In genomic region chr6:139330841-139331500, GRCh38 we compare ENCODE assay signal across 20 cellular contexts.
"Had no signal": no experiment of that assay in that cellular context is flagged by ENCODE, and none has a peak within 500 bp of the region (broad histone marks: within the 10 kb centered on the region; RNA-seq: fewer than 3 reads in every experiment).

No MANE protein-coding gene starts in this region.

- ATAC-seq: activated T-helper 17 cell treated with anti-CD3 and anti-CD28 coated beads, Interleukin-2, amount 50 U/mL, for 72 hours; esophagus mucosa; gastroesophageal sphincter; naive thymus-derived CD4-positive, alpha-beta T cell; right cardiac atrium; stimulated activated effector memory CD8-positive, alpha-beta T cell treated with anti-CD3 and anti-CD28 coated beads, Interleukin-12 subunit alpha, Interleukin-12 subunit beta, amount 100 ng/mL, for 72 hours; WTC11 had no signal

- H3K27me3 Mint-ChIP-seq: activated CD4-positive, alpha-beta T cell treated with anti-CD3 and anti-CD28 coated beads, Interleukin-2, amount 10 ng/mL, durations not matched to agents 7 days and 5 days; activated T-helper 17 cell treated with anti-CD3 and anti-CD28 coated beads, Interleukin-2, amount 50 U/mL, for 72 hours; central memory CD8-positive, alpha-beta T cell; naive thymus-derived CD4-positive, alpha-beta T cell; progenitor cell of endocrine pancreas had no signal

- H3K27ac Mint-ChIP-seq: activated CD4-positive, alpha-beta T cell treated with anti-CD3 and anti-CD28 coated beads, Interleukin-2, amount 10 ng/mL, durations not matched to agents 7 days and 5 days; activated naive CD4-positive, alpha-beta T cell treated with anti-CD3 and anti-CD28 coated beads, Interleukin-2, amount 10 ng/mL, durations not matched to agents 7 days and 5 days; activated T-helper 17 cell treated with anti-CD3 and anti-CD28 coated beads, Interleukin-2, amount 50 U/mL, for 72 hours; brain; progenitor cell of endocrine pancreas; stimulated activated effector memory CD8-positive, alpha-beta T cell treated with anti-CD3 and anti-CD28 coated beads, Interleukin-12 subunit alpha, Interleukin-12 subunit beta, amount 100 ng/mL, for 72 hours had no signal

- H3K4me1 ChIP-seq: left ventricle myocardium inferior had no signal

- H3K9me3 ChIP-seq: gastroesophageal sphincter, left ventricle myocardium inferior, tibial nerve, vagina had no signal

- H3K27me3 ChIP-seq: gastroesophageal sphincter, tibial nerve, vagina had no signal

- H3K9me3 Mint-ChIP-seq: central memory CD8-positive, alpha-beta T cell; stimulated activated effector memory CD8-positive, alpha-beta T cell treated with anti-CD3 and anti-CD28 coated beads, Interleukin-12 subunit alpha, Interleukin-12 subunit beta, amount 100 ng/mL, for 72 hours had no signal

- H3K4me3 ChIP-seq: gastroesophageal sphincter, left ventricle myocardium inferior, tibial nerve, vagina had no signal

- H3K27ac ChIP-seq: gastroesophageal sphincter, left ventricle myocardium inferior, tibial nerve, vagina had no signal

- H3K4me3 Mint-ChIP-seq: activated CD4-positive, alpha-beta T cell treated with anti-CD3 and anti-CD28 coated beads, Interleukin-2, amount 10 ng/mL, durations not matched to agents 7 days and 5 days; activated naive CD4-positive, alpha-beta T cell treated with anti-CD3 and anti-CD28 coated beads, Interleukin-2, amount 10 ng/mL, durations not matched to agents 7 days and 5 days; activated T-helper 17 cell treated with anti-CD3 and anti-CD28 coated beads, Interleukin-2, amount 50 U/mL, for 72 hours; brain; central memory CD8-positive, alpha-beta T cell; naive thymus-derived CD4-positive, alpha-beta T cell; stimulated activated effector memory CD8-positive, alpha-beta T cell treated with anti-CD3 and anti-CD28 coated beads, Interleukin-12 subunit alpha, Interleukin-12 subunit beta, amount 100 ng/mL, for 72 hours; WTC11 had no signal

- H3K36me3 Mint-ChIP-seq: brain; stimulated activated effector memory CD8-positive, alpha-beta T cell treated with anti-CD3 and anti-CD28 coated beads, Interleukin-12 subunit alpha, Interleukin-12 subunit beta, amount 100 ng/mL, for 72 hours had no signal

- DNase-seq: activated CD4-positive, alpha-beta T cell treated with anti-CD3 and anti-CD28 coated beads, Interleukin-2, amount 10 ng/mL, durations not matched to agents 7 days and 5 days; activated CD8-positive, alpha-beta memory T cell treated with anti-CD3 and anti-CD28 coated beads for 24 hours; activated naive CD4-positive, alpha-beta T cell treated with anti-CD3 and anti-CD28 coated beads, Interleukin-2, amount 10 ng/mL, durations not matched to agents 7 days and 5 days; activated T-cell treated with anti-CD3 and anti-CD28 coated beads for 4 hours; amniotic stem cell; islet precursor cell; left ventricle myocardium inferior; naive thymus-derived CD4-positive, alpha-beta T cell; right cardiac atrium; T-helper 1 cell had no signal

- H3K36me3 ChIP-seq: gastroesophageal sphincter, left ventricle myocardium inferior, tibial nerve, vagina had no signal
